In the genomic region with DNA sequence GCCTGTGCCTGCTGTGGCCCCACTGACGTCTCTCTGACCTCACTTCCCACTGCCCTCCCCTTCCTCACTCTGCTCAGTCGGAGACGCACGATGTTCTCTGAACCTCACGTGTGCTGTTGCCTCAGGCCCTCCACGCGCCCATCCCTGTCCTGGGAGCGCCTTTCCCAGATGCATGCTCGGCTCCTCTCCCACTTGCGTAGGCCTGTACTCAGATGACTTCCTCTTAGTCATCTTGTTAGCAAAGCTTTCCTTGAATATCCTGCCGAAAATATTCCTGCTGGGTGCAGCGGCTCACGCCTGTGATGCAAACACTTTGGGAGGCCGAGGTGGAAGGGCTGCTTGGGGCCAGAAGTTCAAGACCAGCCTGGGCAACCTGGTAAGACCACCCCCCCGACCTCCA, we compare ENCODE assay signal across 11 cellular contexts. TPM values are rescaled to one million over a fixed set of nuclear protein-coding genes. Genes with fewer than 3 reads are reported as not detected.
DNase-seq lines count a peak whose midpoint lies in the region; ATAC-seq and TF ChIP-seq lines count a peak whose summit lies in the region.
"Had no signal": no experiment of that assay in that cellular context is flagged by ENCODE, and none has a peak within 500 bp of the region (broad histone marks: within the 10 kb centered on the region; RNA-seq: fewer than 3 reads in every experiment).

No MANE protein-coding gene starts in this region.

- TF ChIP-seq CTCF in fibroblast of the aortic adventitia (IDR thresholded peaks at IDR 0.05; ENCODE audit: insufficient read depth, low read length) = no peak

- H3K4me3 ChIP-seq in fibroblast of the aortic adventitia (ENCODE audit: low read depth, low read length) (no peak overlapping the region), HAP-1 (no peak overlapping the region)

- H3K9me3 ChIP-seq in HAP-1 = no peaks in the 10 kb centered on the region

- peak; percentile 76 for DNase-seq in GM04504 (ENCODE audit: low read depth)
- peak; percentile 91 for DNase-seq in fibroblast of the aortic adventitia (ENCODE audit: low read depth)
- peak; percentile 87 for DNase-seq in pulmonary artery endothelial cell (ENCODE audit: low read depth, low spot score)
- no peak for DNase-seq in stimulated activated CD4-positive, alpha-beta T cell treated with anti-CD3 and anti-CD28 coated beads, Interleukin-15, amount 100 ng/mL, for 24 hours
- no peak for DNase-seq in NCI-H2196 (lab: John Stamatoyannopoulos, UW; ENCODE audit: unreplicated experiment)
- no peak for DNase-seq in HAP-1 (ENCODE audit: low spot score in 2 of 2)
- DNase-seq: activated CD4-positive, alpha-beta T cell treated with anti-CD3 and anti-CD28 coated beads, Interleukin-2, amount 50 U/mL, for 1 hour; naive B cell; NCI-H2081 had no signal

- no peaks in the 10 kb centered on the region for H3K36me3 ChIP-seq in HAP-1 (replicated peaks)

- ATAC-seq in SK-N-SH treated with all-trans-retinoic acid at 6 μM for 48 hours (peak; percentile 86), HG03432 (IDR thresholded peaks at IDR 0.05; ENCODE audit: unreplicated experiment) (no peak)

- no peaks in the 10 kb centered on the region for H3K4me1 ChIP-seq in HAP-1

- H3K27me3 ChIP-seq in HAP-1 (ENCODE audit: low read depth) = peaks cover 15% of the 10 kb centered on the region

- in situ Hi-C loops in HAP-1 (cut with MboI; ENCODE audit: low sequenced_read_pairs) = no loop called here

TF ChIP-seq in SK-N-SH treated with all-trans-retinoic acid at 6 μM for 48 hours, 23 proteins besides CTCF, POLR2A, EP300 and RAD21:
- TF ChIP-seq ZC3H10 (CRISPR knock-in tag; IDR thresholded peaks at IDR 0.05) (peak; percentile 57; the same call in 1 of the 2 replicates), RARB (CRISPR knock-in tag; IDR thresholded peaks at IDR 0.05) (no peak)

RNA-seq across cellular contexts. Expression of a gene that starts 9.3 kb away (rescaled TPM):
- 0.45 TPM in 1 of 2 replicates, not detected in the other for total RNA-seq in fibroblast of the aortic adventitia (ENCODE audit: low replicate concordance)
- total RNA-seq in pulmonary artery endothelial cell = not detected in 2 replicates

RNA-seq across cellular contexts. Expression of a gene that starts 19.9 kb away (rescaled TPM):
- total RNA-seq in fibroblast of the aortic adventitia (ENCODE audit: low replicate concordance) = 6.5 and 7.8 TPM in 2 replicates
- total RNA-seq in pulmonary artery endothelial cell = 0.46 and 1.2 TPM in 2 replicates

RNA-seq across cellular contexts. Expression of a gene that starts 23.0 kb away (rescaled TPM):
- total RNA-seq in fibroblast of the aortic adventitia (ENCODE audit: low replicate concordance) = 0.33 and 1.5 TPM in 2 replicates
- 0.32 and 0.73 TPM in 2 replicates for total RNA-seq in pulmonary artery endothelial cell

RNA-seq across cellular contexts. Expression of a gene that starts 31.9 kb away (rescaled TPM):
- total RNA-seq in fibroblast of the aortic adventitia (ENCODE audit: low replicate concordance) (not detected in 2 replicates), pulmonary artery endothelial cell (not detected in 2 replicates)

RNA-seq across cellular contexts. Expression of a gene that starts 39.1 kb away (rescaled TPM):
- total RNA-seq in fibroblast of the aortic adventitia (ENCODE audit: low replicate concordance) = 1.7 and 1.8 TPM in 2 replicates
- 0.73 and 1.1 TPM in 2 replicates for total RNA-seq in pulmonary artery endothelial cell

Comparison
In these comparisons a context has a peak if more than half of its experiments do, and no peak if none do; other contexts are left out.
1. DNase-seq: peak in GM04504 (single experiment), fibroblast of the aortic adventitia (single experiment) and pulmonary artery endothelial cell (single experiment); none in stimulated activated CD4-positive, alpha-beta T cell treated with anti-CD3 and anti-CD28 coated beads, Interleukin-15, amount 100 ng/mL, for 24 hours (single experiment), NCI-H2196 (single experiment) and HAP-1 (0 of 2).